Comparison of ENCODE assay signal across 9 cellular contexts in the genomic region with DNA sequence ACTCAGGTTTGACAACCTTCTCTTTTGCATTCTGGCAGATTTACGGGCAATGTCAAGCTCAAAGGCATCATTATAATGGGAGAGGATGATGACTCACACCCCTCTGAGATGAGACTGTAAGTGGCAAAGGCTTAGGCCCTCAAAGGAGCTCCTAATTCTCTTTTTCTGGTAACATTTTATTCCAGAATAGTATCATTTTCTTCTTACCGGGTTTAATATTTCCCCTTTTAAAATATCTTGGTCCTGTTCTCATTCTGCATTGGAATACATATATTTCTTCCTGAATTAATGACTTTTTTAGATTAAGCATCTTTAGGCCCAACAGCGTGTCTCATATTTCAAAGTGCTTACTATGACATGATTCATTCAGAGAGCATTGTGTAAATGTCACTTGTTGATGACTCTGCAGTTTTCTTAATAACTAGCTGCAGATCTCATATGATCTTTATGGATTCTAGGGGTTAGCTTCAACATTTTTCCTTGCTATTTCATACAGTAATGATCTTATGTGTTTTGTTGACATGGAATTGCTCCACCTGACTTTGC. TPM values are rescaled to one million over a fixed set of nuclear protein-coding genes. Genes with fewer than 3 reads are reported as not detected.
DNase-seq lines count a peak whose midpoint lies in the region; ATAC-seq, FAIRE-seq and TF ChIP-seq lines count a peak whose summit lies in the region.
"Had no signal": no experiment of that assay in that cellular context is flagged by ENCODE, and none has a peak within 500 bp of the region (broad histone marks: within the 10 kb centered on the region; RNA-seq: fewer than 3 reads in every experiment).

No MANE protein-coding gene starts in this region.

- 0 out of 2 replicates have a peak overlapping the region, but pooled peaks have one; percentile 89 for H3K9ac ChIP-seq in iPS-20b (ENCODE audit: low read depth, low read length)

- no peaks in the 10 kb centered on the region for H3K9me3 Mint-ChIP-seq in activated naive CD4-positive, alpha-beta T cell treated with anti-CD3 and anti-CD28 coated beads, Interleukin-2, amount 50 U/mL, for 72 hours

- no peak overlapping the region for H3K27ac ChIP-seq in iPS-20b (ENCODE audit: low read length)

- DNase-seq in AG10803 (ENCODE audit: low read depth): peak; percentile 50
- DNase-seq in HCEC 1CT: peak; percentile 71
- no peak for DNase-seq in activated naive CD4-positive, alpha-beta T cell treated with anti-CD3 and anti-CD28 coated beads, Interleukin-2, amount 50 U/mL, for 72 hours (ENCODE audit: low spot score in 2 of 2)
- DNase-seq in D721Med (ENCODE audit: insufficient read length, low spot score): no peak
- DNase-seq in NCI-H2029 treated with DMSO at 0.1 percent for 48 hours (lab: John Stamatoyannopoulos, UW): no peak
- no peak for DNase-seq in SK-N-DZ (ENCODE audit: low spot score)
- DNase-seq: RPMI8226 had no signal

- H3K27ac Mint-ChIP-seq in activated naive CD4-positive, alpha-beta T cell treated with anti-CD3 and anti-CD28 coated beads, Interleukin-2, amount 50 U/mL, for 72 hours: peak overlapping the region; percentile 87

- H3K27me3 ChIP-seq in iPS-20b (ENCODE audit: insufficient read depth, low read length): no peaks in the 10 kb centered on the region

- H3K36me3 ChIP-seq in iPS-20b (ENCODE audit: insufficient read depth, low read depth, low read length): peaks cover 32% of the 10 kb centered on the region

- no peak for FAIRE-seq in D721Med (lab: Jason Lieb, UNC)

- ATAC-seq in activated naive CD4-positive, alpha-beta T cell treated with anti-CD3 and anti-CD28 coated beads, Interleukin-2, amount 50 U/mL, for 72 hours: peak in 1 of 2 donors; percentile 36
- no peak for ATAC-seq in GM21526 (IDR thresholded peaks at IDR 0.05; ENCODE audit: low FRiP score, unreplicated experiment)

- no peaks in the 10 kb centered on the region for H3K4me1 ChIP-seq in iPS-20b (ENCODE audit: insufficient read depth, low read length)

- no peak for TF ChIP-seq CTCF in AG10803 (conservative IDR thresholded peaks at IDR 0.05; ENCODE audit: low read length)
- no peak for TF ChIP-seq CTCF in D721Med (IDR thresholded peaks at IDR 0.05; ENCODE audit: insufficient read depth, missing control alignments)

- peaks cover 5 to 19% of the 10 kb centered on the region in 2 donors for H3K36me3 Mint-ChIP-seq in activated naive CD4-positive, alpha-beta T cell treated with anti-CD3 and anti-CD28 coated beads, Interleukin-2, amount 50 U/mL, for 72 hours

- H3K9me3 ChIP-seq in iPS-20b (ENCODE audit: insufficient read depth, low read depth, low read length): no peaks in the 10 kb centered on the region

- H3K4me3 ChIP-seq in AG10803 (ENCODE audit: low read length): peak overlapping the region; percentile 94; the same call in 1 of the 2 replicates
- peak overlapping the region; percentile 100; the same call in 1 of the 2 replicates for H3K4me3 ChIP-seq in iPS-20b (ENCODE audit: low read length)

RNA-seq across cellular contexts. Expression of a gene that starts 1.7 kb away (rescaled TPM):
- total RNA-seq in activated naive CD4-positive, alpha-beta T cell treated with anti-CD3 and anti-CD28 coated beads, Interleukin-2, amount 50 U/mL, for 72 hours: 10 to 100 TPM; 68.6 to 94.7 TPM
- polyA plus RNA-seq in SK-N-DZ (2014; cell fraction: cytosol; rRNA removed): 71.0 and 87.6 TPM in 2 replicates
- polyA plus RNA-seq in SK-N-DZ (2014; cell fraction: nucleus; rRNA removed): 45.2 and 47.9 TPM in 2 replicates

RNA-seq across cellular contexts. Expression of a gene that starts 11.0 kb away (rescaled TPM):
- total RNA-seq in activated naive CD4-positive, alpha-beta T cell treated with anti-CD3 and anti-CD28 coated beads, Interleukin-2, amount 50 U/mL, for 72 hours: 10 to 100 TPM; 73.6 to 78.1 TPM
- polyA plus RNA-seq in SK-N-DZ (2014; cell fraction: cytosol; rRNA removed): 75.8 and 76.5 TPM in 2 replicates
- 95.2 and 101 TPM in 2 replicates for polyA plus RNA-seq in SK-N-DZ (2014; cell fraction: nucleus; rRNA removed)

RNA-seq across cellular contexts. Expression of a gene that starts 20.7 kb away (rescaled TPM):
- 10 to 100 TPM; 43.6 to 53.2 TPM for total RNA-seq in activated naive CD4-positive, alpha-beta T cell treated with anti-CD3 and anti-CD28 coated beads, Interleukin-2, amount 50 U/mL, for 72 hours
- polyA plus RNA-seq in SK-N-DZ (2014; cell fraction: cytosol; rRNA removed): 36.4 and 42.1 TPM in 2 replicates
- polyA plus RNA-seq in SK-N-DZ (2014; cell fraction: nucleus; rRNA removed): 63.3 TPM in 2 replicates

RNA-seq across cellular contexts. Expression of a gene that starts 36.6 kb away (rescaled TPM):
- 10 to 100 TPM; 30.9 to 33.4 TPM for total RNA-seq in activated naive CD4-positive, alpha-beta T cell treated with anti-CD3 and anti-CD28 coated beads, Interleukin-2, amount 50 U/mL, for 72 hours
- 23.4 and 25.5 TPM in 2 replicates for polyA plus RNA-seq in SK-N-DZ (2014; cell fraction: cytosol; rRNA removed)
- polyA plus RNA-seq in SK-N-DZ (2014; cell fraction: nucleus; rRNA removed): 17.1 and 22.4 TPM in 2 replicates

RNA-seq across cellular contexts. Expression of a gene that starts 45.3 kb away (rescaled TPM):
- 10 to 100 TPM; 29.0 to 45.3 TPM for total RNA-seq in activated naive CD4-positive, alpha-beta T cell treated with anti-CD3 and anti-CD28 coated beads, Interleukin-2, amount 50 U/mL, for 72 hours
- polyA plus RNA-seq in SK-N-DZ (2014; cell fraction: cytosol; rRNA removed): 13.1 and 17.3 TPM in 2 replicates
- 9.5 and 13.6 TPM in 2 replicates for polyA plus RNA-seq in SK-N-DZ (2014; cell fraction: nucleus; rRNA removed)

Comparison
In these comparisons a context has a peak if more than half of its experiments do, and no peak if none do; other contexts are left out.
1. DNase-seq: peak in AG10803 (single experiment) and HCEC 1CT (single experiment); none in activated naive CD4-positive, alpha-beta T cell treated with anti-CD3 and anti-CD28 coated beads, Interleukin-2, amount 50 U/mL, for 72 hours (0 of 2), D721Med (single experiment), NCI-H2029 treated with DMSO at 0.1 percent for 48 hours (single experiment) and SK-N-DZ (single experiment).